In genomic region chr2:202267495-202267894, GRCh38 we compare ENCODE assay signal across 9 cellular contexts. TPM values are rescaled to one million over a fixed set of nuclear protein-coding genes. Genes with fewer than 3 reads are reported as not detected.
DNase-seq lines count a peak whose midpoint lies in the region; ATAC-seq and TF ChIP-seq lines count a peak whose summit lies in the region.
"Had no signal": no experiment of that assay in that cellular context is flagged by ENCODE, and none has a peak within 500 bp of the region (broad histone marks: within the 10 kb centered on the region; RNA-seq: fewer than 3 reads in every experiment).

No MANE protein-coding gene starts in this region.

- H3K27ac ChIP-seq in SK-N-SH (ENCODE audit: low read depth in 2 of 2, low read length in 1 of 2) (peak overlapping the region in 1 of 2 experiments; percentile 98; a peak in 1 of 4 replicates), Panc1 (ENCODE audit: low read length) (peak overlapping the region; percentile 97), stomach smooth muscle (ENCODE audit: low read length) (no peak overlapping the region)

- TF ChIP-seq CTCF in SK-N-SH (IDR thresholded peaks at IDR 0.05) (no peak), Panc1 (IDR thresholded peaks at IDR 0.05) (no peak)

- intact Hi-C loops in Panc1 (cut with micrococcal nuclease; ENCODE audit: unreplicated experiment) = no loop called here

- peak; percentile 21 for DNase-seq in SK-N-SH
- no peak for DNase-seq in Panc1 (ENCODE audit: low read depth, low spot score)
- DNase-seq in hepatic stellate cell (ENCODE audit: low spot score) = peak; percentile 21
- DNase-seq in superior temporal gyrus (ENCODE audit: extremely low spot score) = no peak
- DNase-seq in UCSD-AML1 (lab: John Stamatoyannopoulos, UW; ENCODE audit: unreplicated experiment) = no peak
- DNase-seq: COR-L47 had no signal

- H3K36me3 ChIP-seq in SK-N-SH (replicated peaks in 1 of 2; ENCODE audit: control insufficient read depth in 1 of 2, insufficient read depth in 2 of 2, low read length in 1 of 2) = no peaks in the 10 kb centered on the region
- H3K36me3 ChIP-seq in Panc1 (ENCODE audit: control insufficient read depth, insufficient read depth, low read length) = no peaks in the 10 kb centered on the region; the same call in 1 of the 2 replicates
- H3K36me3 ChIP-seq in stomach smooth muscle (ENCODE audit: control insufficient read depth in 2 of 2, insufficient read depth in 2 of 2, low read length in 2 of 2) = no peaks in the 10 kb centered on the region

- H3K9me3 ChIP-seq in SK-N-SH (no peaks in the 10 kb centered on the region), Panc1 (ENCODE audit: control insufficient read depth, insufficient read depth, low read depth, low read length) (no peaks in the 10 kb centered on the region), stomach smooth muscle (ENCODE audit: control insufficient read depth in 2 of 2, low read length in 2 of 2) (no peaks in the 10 kb centered on the region)

- H3F3A ChIP-seq in SK-N-SH (replicated peaks; ENCODE audit: insufficient read depth) = peaks cover 21% of the 10 kb centered on the region

- H3K4me1 ChIP-seq in SK-N-SH (ENCODE audit: control insufficient read depth in 1 of 2, insufficient read depth in 2 of 2, low read depth in 1 of 2, low read length in 1 of 2) = peaks cover 3 to 18% of the 10 kb centered on the region in 2 experiments; a peak in 3 of 4 replicates
- peaks cover 32% of the 10 kb centered on the region for H3K4me1 ChIP-seq in Panc1 (ENCODE audit: control insufficient read depth, insufficient read depth, low read length)
- no peaks in the 10 kb centered on the region for H3K4me1 ChIP-seq in stomach smooth muscle (ENCODE audit: control insufficient read depth, insufficient read depth, low read length)

- POLR2A ChIA-PET in SK-N-SH (lab: Yijun Ruan, JAX) (no interaction called here), Panc1 (lab: Charles Lee) (interaction anchor here (0.6 kb wide), 1 partner anchor 16 kb away, joined by 3 read pairs; no protein-coding TSS in a partner anchor)

- no peaks in the 10 kb centered on the region for H3K9me2 ChIP-seq in SK-N-SH

- no peak for TF ChIP-seq RAD21 in SK-N-SH (IDR thresholded peaks at IDR 0.05; ENCODE audit: low read length)

- H3K9ac ChIP-seq in SK-N-SH (peak overlapping the region; percentile 99), stomach smooth muscle (ENCODE audit: low read length in 2 of 2) (no peak overlapping the region)

- no peak for TF ChIP-seq EP300 in SK-N-SH (IDR thresholded peaks at IDR 0.05; ENCODE audit: borderline replicate concordance in 1 of 2, low read depth in 1 of 2, low read length in 1 of 2)

- peaks cover 70% of the 10 kb centered on the region for H3K79me2 ChIP-seq in SK-N-SH (ENCODE audit: insufficient read depth)

- no peak overlapping the region for H2AFZ ChIP-seq in SK-N-SH (ENCODE audit: low read depth)

- peak overlapping the region; percentile 81 for H3K4me2 ChIP-seq in SK-N-SH

- H3K4me3 ChIP-seq in SK-N-SH (ENCODE audit: low read depth in 2 of 2, low read length in 1 of 2) = peak overlapping the region; percentile 76 to 96
- H3K4me3 ChIP-seq in Panc1 (ENCODE audit: low read depth in 2 of 2, low read length in 2 of 2) = peak overlapping the region; percentile 95 to 100
- peak overlapping the region; percentile 99 to 100 for H3K4me3 ChIP-seq in stomach smooth muscle (ENCODE audit: low read length in 2 of 2)

- no TSS peak for BruUV-seq in Panc1 (replicated peaks; lab: Mats Ljungman, UMichigan)

- H3K27me3 ChIP-seq in SK-N-SH (ENCODE audit: insufficient read depth) = no peaks in the 10 kb centered on the region
- no peaks in the 10 kb centered on the region for H3K27me3 ChIP-seq in Panc1 (ENCODE audit: control insufficient read depth, insufficient read depth, low read length)
- no peaks in the 10 kb centered on the region for H3K27me3 ChIP-seq in stomach smooth muscle (ENCODE audit: control insufficient read depth in 1 of 2, insufficient read depth in 2 of 2, low read length in 2 of 2)

- CTCF ChIA-PET in SK-N-SH (lab: Yijun Ruan, JAX) (interaction anchor here (0.9 kb wide), 1 partner anchor 10 kb away, joined by 4 read pairs; no protein-coding TSS in a partner anchor), Panc1 (lab: Charles Lee) (interaction anchor here (0.6 kb wide), 1 partner anchor 18 kb away, joined by 3 read pairs; no protein-coding TSS in a partner anchor)

- under 1% methylated on average over 9 of the region's 9 CpGs for WGBS in SK-N-SH (ENCODE audit: low lambda C conversion rate)

- in situ Hi-C loops in Panc1 (cut with HindIII; ENCODE audit: low pct_unique_long_range_greater_than_20kb, low sequenced_read_pairs) = no loop called here

- H4K20me1 ChIP-seq in SK-N-SH (ENCODE audit: insufficient read depth) = peaks cover 63% of the 10 kb centered on the region

- ATAC-seq in SK-N-SH treated with all-trans-retinoic acid at 6 μM for 48 hours = no peak
- no peak for ATAC-seq in Panc1
- no peak for ATAC-seq in GM21786 (IDR thresholded peaks at IDR 0.05; ENCODE audit: unreplicated experiment)

TF ChIP-seq in SK-N-SH, 30 proteins besides CTCF, POLR2A, EP300 and RAD21:
- TF ChIP-seq FOSL2 (IDR thresholded peaks at IDR 0.05; ENCODE audit: borderline replicate concordance, low read depth) (no peak), RCOR1 (IDR thresholded peaks at IDR 0.05; ENCODE audit: low read length) (no peak), RXRA (IDR thresholded peaks at IDR 0.05; ENCODE audit: borderline replicate concordance, low read depth) (no peak), ELF1 (IDR thresholded peaks at IDR 0.05) (no peak), TCF12 (IDR thresholded peaks at IDR 0.05) (no peak), FOXJ3 (CRISPR knock-in tag; IDR thresholded peaks at IDR 0.05) (no peak), MXI1 (IDR thresholded peaks at IDR 0.05; ENCODE audit: low read depth, low read length) (no peak), RFX5 (IDR thresholded peaks at IDR 0.05; ENCODE audit: low read length) (no peak), GABPA (IDR thresholded peaks at IDR 0.05; ENCODE audit: low read depth) (no peak), CHD2 (IDR thresholded peaks at IDR 0.05; ENCODE audit: low read length, partially characterized antibody) (no peak), EZH2phosphoT487 (IDR thresholded peaks at IDR 0.05; ENCODE audit: borderline replicate concordance, low read depth) (no peak), TEAD4 (IDR thresholded peaks at IDR 0.05; ENCODE audit: borderline replicate concordance, insufficient read depth) (no peak), JUND (IDR thresholded peaks at IDR 0.05) (no peak), FOXM1 (IDR thresholded peaks at IDR 0.05; ENCODE audit: low read depth) (no peak), PBX3 (IDR thresholded peaks at IDR 0.05) (no peak)
TF ChIP-seq in SK-N-SH: peak in this region for 0.

TF ChIP-seq in SK-N-SH treated with all-trans-retinoic acid at 6 μM for 48 hours, 23 proteins besides CTCF, POLR2A, EP300 and RAD21:
- no peak for TF ChIP-seq TOX (CRISPR knock-in tag; IDR thresholded peaks at IDR 0.05; ENCODE audit: borderline replicate concordance)
- TF ChIP-seq ESRRG (CRISPR knock-in tag; IDR thresholded peaks at IDR 0.05) = no peak
- TF ChIP-seq ZFP3 (CRISPR knock-in tag; IDR thresholded peaks at IDR 0.05) = no peak
- TF ChIP-seq PATZ1 (CRISPR knock-in tag; IDR thresholded peaks at IDR 0.05; ENCODE audit: borderline replicate concordance) = no peak
- no peak for TF ChIP-seq ZNF565 (CRISPR knock-in tag; conservative IDR thresholded peaks at IDR 0.05; ENCODE audit: low read depth)
- no peak for TF ChIP-seq ISL1 (CRISPR knock-in tag; IDR thresholded peaks at IDR 0.05)
- no peak for TF ChIP-seq CSRNP3 (CRISPR knock-in tag; IDR thresholded peaks at IDR 0.05)
- TF ChIP-seq OSR1 (CRISPR knock-in tag; IDR thresholded peaks at IDR 0.05) = no peak
TF ChIP-seq in SK-N-SH treated with all-trans-retinoic acid at 6 μM for 48 hours: peak in this region for 0.

RNA-seq across cellular contexts. Expression of gene NOP58, which starts 1.9 kb away (rescaled TPM):
- polyA plus RNA-seq in SK-N-SH (2012; rRNA removed) = 37.4 and 46.3 TPM in 2 replicates
- 47.6 and 58.6 TPM in 2 replicates for polyA plus RNA-seq in SK-N-SH (2012; cell fraction: cytosol; rRNA removed)
- 61.9 and 76.4 TPM in 2 replicates for polyA plus RNA-seq in SK-N-SH (2012; cell fraction: nucleus; rRNA removed)
- total RNA-seq in Panc1 (2021; ENCODE audit: unreplicated experiment) = 119 TPM
- 43.3 TPM for polyA plus RNA-seq in Panc1 (2012; ENCODE audit: insufficient read length)

RNA-seq across cellular contexts. Expression of gene SUMO1, which starts 29.1 kb away (rescaled TPM):
- 42.8 and 45.4 TPM in 2 replicates for polyA plus RNA-seq in SK-N-SH (2012; rRNA removed)
- 74.8 and 116 TPM in 2 replicates for polyA plus RNA-seq in SK-N-SH (2012; cell fraction: cytosol; rRNA removed)
- 5.8 and 15.4 TPM in 2 replicates for polyA plus RNA-seq in SK-N-SH (2012; cell fraction: nucleus; rRNA removed)
- total RNA-seq in Panc1 (2021; ENCODE audit: unreplicated experiment) = 137 TPM
- 109 TPM for polyA plus RNA-seq in Panc1 (2012; ENCODE audit: insufficient read length)

Comparison
In these comparisons a context has a peak if more than half of its experiments do, and no peak if none do; other contexts are left out.
1. DNase-seq: peak in SK-N-SH (single experiment) and hepatic stellate cell (single experiment); none in Panc1 (single experiment), superior temporal gyrus (single experiment) and UCSD-AML1 (single experiment).
2. Peak in every context shown above with its lines, with median percentiles within 50 percentile points of each other: H3K4me3 ChIP-seq.